In genomic region chr2:196718796-196719564, GRCh38 we compare ENCODE assay signal across 9 cellular contexts.
A peak's percentile ranks its signal among the peaks of the same experiment; 100 is the strongest.
DNase-seq lines count a peak whose midpoint lies in the region; ATAC-seq and TF ChIP-seq lines count a peak whose summit lies in the region.
"Had no signal": no experiment of that assay in that cellular context is flagged by ENCODE, and none has a peak within 500 bp of the region (broad histone marks: within the 10 kb centered on the region; RNA-seq: fewer than 3 reads in every experiment).

No MANE protein-coding gene starts in this region.

- H3K27ac ChIP-seq in RWPE1 (no peak overlapping the region), dorsolateral prefrontal cortex (no peak overlapping the region)

- peak overlapping the region; percentile 19 for H3K9ac ChIP-seq in skeletal muscle satellite cell (ENCODE audit: low read depth, low read length)

- H3K27me3 ChIP-seq in MG63 (no peaks in the 10 kb centered on the region), skeletal muscle satellite cell (ENCODE audit: control insufficient read depth, insufficient read depth, low read length) (no peaks in the 10 kb centered on the region), dorsolateral prefrontal cortex (no peaks in the 10 kb centered on the region)

- H3K9me3 ChIP-seq in MG63 (no peaks in the 10 kb centered on the region), skeletal muscle satellite cell (replicated peaks; ENCODE audit: low read length) (no peaks in the 10 kb centered on the region)

- intact Hi-C loops in posterior cingulate gyrus (cut with DNase I) (no loop called here), dorsolateral prefrontal cortex (cut with DNase I) (no loop called here)

- CTCF ChIA-PET in RWPE1 (lab: Yijun Ruan, JAX): interaction anchor here (0.7 kb wide), 1 partner anchor 291 kb away, joined by 3 read pairs; no protein-coding TSS in a partner anchor

- H3K4me1 ChIP-seq in skeletal muscle satellite cell (ENCODE audit: control insufficient read depth, insufficient read depth, low read length): peaks cover 10% of the 10 kb centered on the region

- peak overlapping the region; percentile 49 for H3K4me2 ChIP-seq in skeletal muscle satellite cell (ENCODE audit: low read length)

- DNase-seq in MG63 (peak; percentile 64), fibroblast of mammary gland (ENCODE audit: low read depth) (peak; percentile 92), posterior cingulate gyrus (no peak), RWPE1 (ENCODE audit: low spot score) (no peak), dorsolateral prefrontal cortex (no peak)
- DNase-seq: NCI-H2081 treated with DMSO at 0.1 percent for 48 hours; stimulated activated naive B cell treated with anti-CD40 and anti-IgM and Interleukin-4, amounts not matched to agents 10 μg/mL and 1 μg/mL and 100 μg/mL, for 72 hours had no signal

- POLR2A ChIA-PET in RWPE1 (lab: Yijun Ruan, JAX; ENCODE audit: low non-redundant PET): no interaction called here

- TF ChIP-seq CTCF in fibroblast of mammary gland (conservative IDR thresholded peaks at IDR 0.05; ENCODE audit: control insufficient read depth, insufficient read depth, low read depth, low read length) (peak; percentile 29), RWPE1 (conservative IDR thresholded peaks at IDR 0.05; ENCODE audit: low read depth) (no peak), dorsolateral prefrontal cortex (IDR thresholded peaks at IDR 0.05 in 54 of 56, conservative IDR thresholded peaks at IDR 0.05 in 2 of 56; ENCODE audit: low read depth in 1 of 56, partially characterized antibody in 56 of 56) (no peak)

- H3K36me3 ChIP-seq in MG63: peaks cover 11% of the 10 kb centered on the region; the same call in 1 of the 2 replicates
- peaks cover 3% of the 10 kb centered on the region for H3K36me3 ChIP-seq in skeletal muscle satellite cell (ENCODE audit: insufficient read depth, low read length)

- ATAC-seq in GM19463 (IDR thresholded peaks at IDR 0.05; ENCODE audit: unreplicated experiment): peak; percentile 93

- no peak overlapping the region for H3K4me3 ChIP-seq in MG63
- no peak overlapping the region for H3K4me3 ChIP-seq in fibroblast of mammary gland (ENCODE audit: control insufficient read depth, low read depth, low read length)
- peak overlapping the region; percentile 7 for H3K4me3 ChIP-seq in skeletal muscle satellite cell (ENCODE audit: low read length)
- no peak overlapping the region for H3K4me3 ChIP-seq in dorsolateral prefrontal cortex

Comparison
In these comparisons a context has a peak if more than half of its experiments do, and no peak if none do; other contexts are left out.
1. DNase-seq: peak in MG63 (single experiment) and fibroblast of mammary gland (single experiment); none in posterior cingulate gyrus (0 of 10), RWPE1 (single experiment) and dorsolateral prefrontal cortex (0 of 10).